ENCODE assay signal across 1 cellular context in genomic region chr6:3165631-3166534, GRCh38.
TF ChIP-seq lines count a peak whose summit lies in the region.

No MANE protein-coding gene starts in this region.

TF ChIP-seq in HEK293, 187 proteins besides CTCF, POLR2A, EP300 and RAD21 (continued from another document):
- TF ChIP-seq PRDM2 (tag by site-specific recombination; IDR thresholded peaks at IDR 0.05; ENCODE audit: borderline replicate concordance) (no peak), ZNF449 (tag by site-specific recombination; IDR thresholded peaks at IDR 0.05) (no peak), ZNF747 (tag by site-specific recombination; IDR thresholded peaks at IDR 0.05) (no peak), ZBTB48 (tag by site-specific recombination; IDR thresholded peaks at IDR 0.05) (peak; percentile 62), PRDM6 (tag by site-specific recombination; IDR thresholded peaks at IDR 0.05) (no peak), SETDB1 (IDR thresholded peaks at IDR 0.05; ENCODE audit: insufficient read length, low read length) (peak; percentile 27), ZNF112 (tag by site-specific recombination; IDR thresholded peaks at IDR 0.05) (no peak), REPIN1 (tag by site-specific recombination; IDR thresholded peaks at IDR 0.05; ENCODE audit: low read depth) (no peak), MYNN (tag by site-specific recombination; IDR thresholded peaks at IDR 0.05; ENCODE audit: borderline replicate concordance) (no peak), OSR2 (tag by site-specific recombination; IDR thresholded peaks at IDR 0.05) (peak; percentile 28; the same call in 1 of the 2 replicates), ZBTB17 (tag by site-specific recombination; IDR thresholded peaks at IDR 0.05) (no peak)
